In genomic region chr4:43113196-43113595, GRCh38 we compare ENCODE assay signal across 26 cellular contexts.
A peak's percentile ranks its signal among the peaks of the same experiment; 100 is the strongest.
DNase-seq lines count a peak whose midpoint lies in the region; ATAC-seq, FAIRE-seq and TF ChIP-seq lines count a peak whose summit lies in the region.
"Had no signal": no experiment of that assay in that cellular context is flagged by ENCODE, and none has a peak within 500 bp of the region (broad histone marks: within the 10 kb centered on the region; RNA-seq: fewer than 3 reads in every experiment).

No MANE protein-coding gene starts in this region.

- no peak overlapping the region for H3K4me3 Mint-ChIP-seq in neural crest cell
- H3K4me3 Mint-ChIP-seq: CD4-positive, alpha-beta memory T cell had no signal

- H3K9ac ChIP-seq in Karpas-422 (ENCODE audit: low read length) = no peak overlapping the region

- H2AFZ ChIP-seq in Karpas-422 (ENCODE audit: low read length) = no peak overlapping the region
- H2AFZ ChIP-seq: PC-9 had no signal

- no peak for TF ChIP-seq CTCF in epithelial cell of esophagus (IDR thresholded peaks at IDR 0.05; ENCODE audit: insufficient read depth, low read depth, low read length, missing control alignments)
- TF ChIP-seq CTCF in neural crest cell (conservative IDR thresholded peaks at IDR 0.05) = no peak

- no peaks in the 10 kb centered on the region for H3K27me3 Mint-ChIP-seq in neural crest cell (ENCODE audit: low read depth)
- H3K27me3 Mint-ChIP-seq: CD4-positive, alpha-beta memory T cell had no signal

- H3K36me3 Mint-ChIP-seq in neural crest cell (ENCODE audit: low read depth) = no peaks in the 10 kb centered on the region
- H3K36me3 Mint-ChIP-seq: CD4-positive, alpha-beta memory T cell had no signal

- peak overlapping the region; percentile 22 for H3K27ac Mint-ChIP-seq in neural crest cell (ENCODE audit: unreplicated experiment)
- H3K27ac Mint-ChIP-seq: CD4-positive, alpha-beta memory T cell had no signal

- H3K4me1 ChIP-seq in Karpas-422 (ENCODE audit: low read length) = no peaks in the 10 kb centered on the region
- H3K4me1 ChIP-seq: A549, SJSA1 had no signal

- H3K4me3 ChIP-seq in Karpas-422 (ENCODE audit: low read length) (no peak overlapping the region), epithelial cell of esophagus (ENCODE audit: low read length) (no peak overlapping the region)
- H3K4me3 ChIP-seq: A549, K562, MG63, PC-9, SJSA1 had no signal

- no peaks in the 10 kb centered on the region for H3K36me3 ChIP-seq in Karpas-422 (ENCODE audit: insufficient read depth, low read length)
- H3K36me3 ChIP-seq: MG63, SJSA1 had no signal

- H3K4me1 Mint-ChIP-seq in neural crest cell = peaks cover 9% of the 10 kb centered on the region
- H3K4me1 Mint-ChIP-seq: CD4-positive, alpha-beta memory T cell had no signal

- DNase-seq in Karpas-422 (peak; percentile 20), epithelial cell of esophagus (ENCODE audit: low read depth) (peak; percentile 1), neural crest cell (ENCODE audit: low read depth, low spot score) (no peak), D341Med (ENCODE audit: low spot score) (no peak), substantia nigra (lab: John Stamatoyannopoulos, UW) (no peak), GM19239 (ENCODE audit: insufficient read length, low spot score) (no peak)
- DNase-seq: C1 segment of cervical spinal cord; CD4-positive, alpha-beta memory T cell; COR-L47; DMS79; GF-D8; MG63; NCI-H2029; NCI-H446 treated with DMSO at 0.1 percent for 48 hours; NCI-H526; NCI-H82; NK-92 treated with Interleukin-12 subunit alpha and Interleukin-12 subunit beta, amount 100 ng/mL, for 24 hours; PC-9 had no signal

- H3K9me2 ChIP-seq in Karpas-422 (replicated peaks; ENCODE audit: insufficient read depth, low read length) = no peaks in the 10 kb centered on the region; the same call in 1 of the 2 replicates

- no peaks in the 10 kb centered on the region for H3K9me3 ChIP-seq in Karpas-422 (ENCODE audit: low read length)
- H3K9me3 ChIP-seq: A549, MG63, SJSA1 had no signal

- no peak for FAIRE-seq in GM19239 (lab: Jason Lieb, UNC)
- FAIRE-seq: A549, GM12891, H54, HTR-8/SVneo, K562 had no signal

- no peak overlapping the region for H3K4me2 ChIP-seq in Karpas-422 (ENCODE audit: low read depth, low read length, poor library complexity, severe bottlenecking)
- H3K4me2 ChIP-seq: A549, PC-9 had no signal

- H3K27me3 ChIP-seq in Karpas-422 (ENCODE audit: low read length) = no peaks in the 10 kb centered on the region
- H3K27me3 ChIP-seq: MG63, SJSA1 had no signal

- no peaks in the 10 kb centered on the region for H3K79me2 ChIP-seq in Karpas-422 (ENCODE audit: low read length)

- H3K27ac ChIP-seq in Karpas-422 (ENCODE audit: low read length) = no peak overlapping the region
- no peak overlapping the region for H3K27ac ChIP-seq in substantia nigra (ENCODE audit: low read depth, low read length, poor library complexity, severe bottlenecking)
- H3K27ac ChIP-seq: A549, PC-9, SJSA1 had no signal

- no peaks in the 10 kb centered on the region for H4K20me1 ChIP-seq in Karpas-422 (ENCODE audit: insufficient read depth, low read depth, low read length)

- peaks cover 3% of the 10 kb centered on the region for H3K9me3 Mint-ChIP-seq in neural crest cell

- no peak for ATAC-seq in HG03469 (IDR thresholded peaks at IDR 0.05; ENCODE audit: unreplicated experiment)
- ATAC-seq: A549, K562, Right ventricle myocardium inferior had no signal

Comparison
In these comparisons a context has a peak if more than half of its experiments do, and no peak if none do; other contexts are left out.
1. DNase-seq: peak in Karpas-422 (single experiment) and epithelial cell of esophagus (single experiment); none in neural crest cell (single experiment), D341Med (single experiment), substantia nigra (0 of 49) and GM19239 (single experiment).